ENCODE assay signal across 15 cellular contexts in genomic region chr12:40697566-40698257, GRCh38. TPM values are rescaled to one million over a fixed set of nuclear protein-coding genes. Genes with fewer than 3 reads are reported as not detected.
DNase-seq lines count a peak whose midpoint lies in the region; ATAC-seq, FAIRE-seq and TF ChIP-seq lines count a peak whose summit lies in the region.
"Had no signal": no experiment of that assay in that cellular context is flagged by ENCODE, and none has a peak within 500 bp of the region (broad histone marks: within the 10 kb centered on the region; RNA-seq: fewer than 3 reads in every experiment).

No MANE protein-coding gene starts in this region.

- peak; percentile 80 for DNase-seq in DMS153 treated with DMSO at 0.1 percent for 48 hours (lab: John Stamatoyannopoulos, UW; ENCODE audit: unreplicated experiment)
- peak; percentile 83 for DNase-seq in NCI-H2081 treated with DMSO at 0.1 percent for 48 hours (lab: John Stamatoyannopoulos, UW)
- no peak for DNase-seq in RWPE2 (ENCODE audit: low spot score)
- no peak for DNase-seq in keratinocyte (ENCODE audit: low read depth, low spot score)
- no peak for DNase-seq in kidney
- no peak for DNase-seq in brain microvascular endothelial cell
- DNase-seq in osteoblast (ENCODE audit: insufficient read length, low spot score, missing footprints), result no peak
- no peak for DNase-seq in GM10266 (ENCODE audit: extremely low spot score)
- DNase-seq: activated T-cell treated with anti-CD3 and anti-CD28 coated beads, Interleukin-2, amount 50 U/mL, for 24 hours; left colon; naive thymus-derived CD4-positive, alpha-beta T cell; NK-92 treated with Interleukin-12 subunit alpha and Interleukin-12 subunit beta, amount 100 ng/mL, for 24 hours; right lobe of liver had no signal

- no peaks in the 10 kb centered on the region for H4K20me1 ChIP-seq in keratinocyte (ENCODE audit: control insufficient read depth, extremely low read depth, insufficient read depth, low read length)
- H4K20me1 ChIP-seq in osteoblast (ENCODE audit: insufficient read depth, low read length), result no peaks in the 10 kb centered on the region

- intact Hi-C loops in kidney (cut with DNase I), result no loop called here

- peak; percentile 97 for FAIRE-seq in keratinocyte (lab: Jason Lieb, UNC)
- no peak for FAIRE-seq in kidney (lab: Jason Lieb, UNC)

- peaks cover 15% of the 10 kb centered on the region for H3K27me3 ChIP-seq in RWPE2 (ENCODE audit: insufficient read depth, poor library complexity, severe bottlenecking)
- H3K27me3 ChIP-seq in keratinocyte (ENCODE audit: control insufficient read depth, extremely low read depth, insufficient read depth, low read length), result no peaks in the 10 kb centered on the region
- H3K27me3 ChIP-seq in brain microvascular endothelial cell (replicated peaks), result peaks cover 6% of the 10 kb centered on the region
- peaks cover 6% of the 10 kb centered on the region for H3K27me3 ChIP-seq in osteoblast (ENCODE audit: insufficient read depth, low read length)

- peak overlapping the region; percentile 71 for H3K4me2 ChIP-seq in keratinocyte (ENCODE audit: control insufficient read depth, extremely low read depth, insufficient read depth, low read depth, low read length)
- H3K4me2 ChIP-seq in osteoblast (ENCODE audit: insufficient read depth, low read length), result no peak overlapping the region

- H3K79me2 ChIP-seq in keratinocyte (ENCODE audit: control insufficient read depth, insufficient read depth, low read length) (no peaks in the 10 kb centered on the region), osteoblast (ENCODE audit: insufficient read depth, low read length) (no peaks in the 10 kb centered on the region)

- peak overlapping the region; percentile 57 for H3K27ac ChIP-seq in RWPE2 (ENCODE audit: poor library complexity, severe bottlenecking)
- peak overlapping the region; percentile 59 for H3K27ac ChIP-seq in keratinocyte (ENCODE audit: control insufficient read depth, insufficient read depth, low read length)
- no peak overlapping the region for H3K27ac ChIP-seq in kidney (ENCODE audit: low read depth in 2 of 2, low read length in 2 of 2)
- H3K27ac ChIP-seq in brain microvascular endothelial cell, result no peak overlapping the region
- H3K27ac ChIP-seq in osteoblast (ENCODE audit: low read depth, low read length), result no peak overlapping the region
- H3K27ac ChIP-seq: right lobe of liver had no signal

- H3K9me1 ChIP-seq in keratinocyte (ENCODE audit: control insufficient read depth, extremely low read depth, insufficient read depth, low read length), result no peaks in the 10 kb centered on the region

- in situ Hi-C loops in brain microvascular endothelial cell (cut with HindIII; ENCODE audit: low pct_ligation_motif_present, low sequenced_read_pairs), result no loop called here

- H3K9ac ChIP-seq in keratinocyte (ENCODE audit: control insufficient read depth, extremely low read depth, insufficient read depth, low read length) (no peak overlapping the region), kidney (ENCODE audit: low read length in 2 of 2) (no peak overlapping the region)

- H3K4me3 ChIP-seq in RWPE2 (ENCODE audit: severe bottlenecking) (no peak overlapping the region), keratinocyte (ENCODE audit: control insufficient read depth in 2 of 3, extremely low read depth in 1 of 3, insufficient read depth in 2 of 3, low read depth in 1 of 3, low read length in 3 of 3) (peak overlapping the region in 1 of 3 experiments; percentile 46), kidney (ENCODE audit: low read length in 2 of 2) (no peak overlapping the region), brain microvascular endothelial cell (ENCODE audit: low read depth, low read length) (no peak overlapping the region), osteoblast (ENCODE audit: insufficient read depth, low read length) (no peak overlapping the region)
- H3K4me3 ChIP-seq: right lobe of liver had no signal

- ATAC-seq in RWPE2 (ENCODE audit: low read depth), result peak; percentile 91
- ATAC-seq: left colon; naive thymus-derived CD4-positive, alpha-beta T cell; right lobe of liver had no signal

- TF ChIP-seq CTCF in RWPE2 (IDR thresholded peaks at IDR 0.05; ENCODE audit: poor library complexity, severe bottlenecking), result no peak
- TF ChIP-seq CTCF in keratinocyte (optimal IDR thresholded peaks at IDR 0.05 in 1 of 3, IDR thresholded peaks at IDR 0.05 in 1 of 3, conservative IDR thresholded peaks at IDR 0.05 in 1 of 3; ENCODE audit: extremely low read depth in 1 of 3, insufficient read depth in 2 of 3, low read length in 3 of 3), result no peak
- TF ChIP-seq CTCF in kidney (IDR thresholded peaks at IDR 0.05; ENCODE audit: borderline replicate concordance, extremely low read depth, insufficient read depth), result no peak
- TF ChIP-seq CTCF in brain microvascular endothelial cell (IDR thresholded peaks at IDR 0.05; ENCODE audit: low read depth, low read length, missing control alignments), result no peak
- no peak for TF ChIP-seq CTCF in osteoblast (IDR thresholded peaks at IDR 0.05; ENCODE audit: extremely low read depth, low read depth, low read length)
- no peak for TF ChIP-seq CTCF in GM10266 (IDR thresholded peaks at IDR 0.05; ENCODE audit: control insufficient read depth, insufficient read depth, low read depth, missing control alignments)

- H3K36me3 ChIP-seq in RWPE2 (ENCODE audit: low read depth), result no peaks in the 10 kb centered on the region
- no peaks in the 10 kb centered on the region for H3K36me3 ChIP-seq in keratinocyte (ENCODE audit: control insufficient read depth in 2 of 2, extremely low read depth in 1 of 2, insufficient read depth in 2 of 2, low read length in 2 of 2)
- no peaks in the 10 kb centered on the region for H3K36me3 ChIP-seq in kidney (ENCODE audit: control insufficient read depth in 1 of 2, insufficient read depth in 2 of 2, low read length in 2 of 2)
- no peaks in the 10 kb centered on the region for H3K36me3 ChIP-seq in brain microvascular endothelial cell (replicated peaks)
- no peaks in the 10 kb centered on the region for H3K36me3 ChIP-seq in osteoblast (ENCODE audit: insufficient read depth, low read length)
- H3K36me3 ChIP-seq: right lobe of liver had no signal

- H3K4me1 ChIP-seq in RWPE2 (ENCODE audit: insufficient read depth, poor library complexity, severe bottlenecking) (peaks cover 8% of the 10 kb centered on the region), keratinocyte (ENCODE audit: control insufficient read depth, extremely low read depth, insufficient read depth, low read length) (peaks cover 37% of the 10 kb centered on the region), kidney (ENCODE audit: control insufficient read depth in 1 of 2, insufficient read depth in 1 of 2, low read depth in 1 of 2, low read length in 2 of 2) (no peaks in the 10 kb centered on the region), osteoblast (ENCODE audit: insufficient read depth, low read length) (no peaks in the 10 kb centered on the region)

- H3K9me3 ChIP-seq in RWPE2 (ENCODE audit: severe bottlenecking), result no peaks in the 10 kb centered on the region
- H3K9me3 ChIP-seq in keratinocyte (ENCODE audit: control insufficient read depth, low read depth, low read length), result no peaks in the 10 kb centered on the region
- H3K9me3 ChIP-seq in kidney (ENCODE audit: control insufficient read depth in 1 of 2, low read length in 2 of 2), result no peaks in the 10 kb centered on the region
- no peaks in the 10 kb centered on the region for H3K9me3 ChIP-seq in osteoblast (ENCODE audit: low read depth, low read length)
- H3K9me3 ChIP-seq: right lobe of liver had no signal

- H2AFZ ChIP-seq in keratinocyte (ENCODE audit: control insufficient read depth, low read length), result no peak overlapping the region
- no peak overlapping the region for H2AFZ ChIP-seq in osteoblast (ENCODE audit: low read length)

- dilution Hi-C loops in keratinocyte (cut with MboI; ENCODE audit: extremely low pct_ligation_motif_present, low sequenced_read_pairs), result no loop called here

RNA-seq across cellular contexts. Expression of gene CNTN1, which starts 5.5 kb away (rescaled TPM):
- polyA plus RNA-seq in keratinocyte (16.7 to 22.6 TPM (median 19.0 TPM) in 3 replicates), kidney (ENCODE audit: insufficient read depth, low read depth, low replicate concordance) (6.3 TPM)
- polyA plus RNA-seq in keratinocyte (2011; ENCODE audit: low read depth), result 0.50 TPM
- 3.4 and 5.9 TPM in 2 replicates for polyA plus RNA-seq in keratinocyte (2011; cell fraction: cytosol; rRNA removed)
- polyA plus RNA-seq in keratinocyte (2011; cell fraction: nucleus; rRNA removed), result 13.3 and 15.0 TPM in 2 replicates
- polyA plus RNA-seq in keratinocyte (2012; ENCODE audit: low replicate concordance), result 0.96 and 13.8 TPM in 2 replicates
- polyA minus RNA-seq in keratinocyte, result 4.1 to 26.9 TPM (median 16.8 TPM) in 3 replicates
- 6.1 TPM for polyA minus RNA-seq in keratinocyte (2011; cell fraction: cytosol; rRNA and poly(A)+ RNA removed)
- 19.2 and 33.9 TPM in 2 replicates for polyA minus RNA-seq in keratinocyte (2011; cell fraction: nucleus; rRNA and poly(A)+ RNA removed)
- total RNA-seq in kidney (9.9 TPM), osteoblast (0.29 and 0.36 TPM in 2 replicates)
- total RNA-seq: LHCN-M2; naive thymus-derived CD4-positive, alpha-beta T cell had no signal
- polyA plus RNA-seq: CD14-positive monocyte; naive thymus-derived CD4-positive, alpha-beta T cell had no signal

Comparison
In these comparisons a context has a peak if more than half of its experiments do, and no peak if none do; other contexts are left out.
1. DNase-seq: peak in DMS153 treated with DMSO at 0.1 percent for 48 hours (single experiment) and NCI-H2081 treated with DMSO at 0.1 percent for 48 hours (single experiment); none in RWPE2 (single experiment), keratinocyte (single experiment), kidney (single experiment), brain microvascular endothelial cell (single experiment), osteoblast (single experiment) and GM10266 (single experiment).
2. H3K27ac ChIP-seq: peak in RWPE2 (single experiment) and keratinocyte (single experiment); none in kidney (0 of 2), brain microvascular endothelial cell (single experiment) and osteoblast (single experiment).